In genomic region chr16:5071681-5072333, GRCh38 we compare ENCODE assay signal across 8 cellular contexts. TPM values are rescaled to one million over a fixed set of nuclear protein-coding genes. Genes with fewer than 3 reads are reported as not detected.
DNase-seq lines count a peak whose midpoint lies in the region; TF ChIP-seq lines count a peak whose summit lies in the region.

Gene ALG1 (plus strand): TSS chr16:5071843. CDS start chr16:5071850, 7 bp downstream.

- TF ChIP-seq RAD21 in SK-N-SH (IDR thresholded peaks at IDR 0.05; ENCODE audit: low read length) = no peak

- CTCF ChIA-PET in SK-N-SH (lab: Yijun Ruan, JAX) = interaction anchor here (1.1 to 1.2 kb wide), 4 partner anchors 8 to 16 kb away, joined by 3 to 8 read pairs (median 4); no protein-coding TSS in a partner anchor

- peak within 1 kb of the TSS; percentile 88 for H2AFZ ChIP-seq in MM.1S (ENCODE audit: low read length)
- H2AFZ ChIP-seq in SK-N-SH (ENCODE audit: low read depth) = peak within 1 kb of the TSS; percentile 96
- H2AFZ ChIP-seq in osteoblast (ENCODE audit: low read length) = peak within 1 kb of the TSS; percentile 91

- peak; percentile 15 for TF ChIP-seq POLR2A in testis (IDR thresholded peaks at IDR 0.05)

- POLR2A ChIA-PET in SK-N-SH (lab: Yijun Ruan, JAX) = interaction anchor here (0.9 kb wide), 1 partner anchor 17 kb away, joined by 3 read pairs; no protein-coding TSS in a partner anchor

- TF ChIP-seq EP300 in SK-N-SH (IDR thresholded peaks at IDR 0.05; ENCODE audit: borderline replicate concordance in 1 of 2, low read depth in 1 of 2, low read length in 1 of 2) = no peak

- H3K4me3 ChIP-seq in MM.1S (ENCODE audit: low read length) (peak within 1 kb of the TSS; percentile 91), SK-N-SH (ENCODE audit: low read depth in 2 of 2, low read length in 1 of 2) (peak within 1 kb of the TSS; percentile 79 to 82), osteoblast (ENCODE audit: insufficient read depth, low read length) (peak within 1 kb of the TSS; percentile 89), testis (peak within 1 kb of the TSS; percentile 62 to 85)

- peaks cover 5% of the 10 kb centered on the region for H3F3A ChIP-seq in MM.1S (ENCODE audit: insufficient read depth, low read length)
- no peaks in the 10 kb centered on the region for H3F3A ChIP-seq in SK-N-SH (replicated peaks; ENCODE audit: insufficient read depth)

- DNase-seq in GM03348 (ENCODE audit: low spot score) (peak; percentile 98), HCEC 1CT (peak; percentile 82), MM.1S (peak; percentile 90), SK-N-SH (peak; percentile 98), glomerular endothelial cell (ENCODE audit: extremely low read depth, low read depth, low spot score) (no peak), osteoblast (ENCODE audit: insufficient read length, low spot score, missing footprints) (peak; percentile 97), testis (peak; percentile 92)
- DNase-seq in activated naive CD4-positive, alpha-beta T cell treated with anti-CD3 and anti-CD28 coated beads, Interleukin-2, amount 50 U/mL, for 16 hours = peak; percentile 90

- H3K27ac ChIP-seq in MM.1S (ENCODE audit: low read length) (peak within 1 kb of the TSS; percentile 68), SK-N-SH (ENCODE audit: low read depth in 2 of 2, low read length in 1 of 2) (peak within 1 kb of the TSS; percentile 62 to 74; a peak in 3 of 4 replicates), osteoblast (ENCODE audit: low read depth, low read length) (peak within 1 kb of the TSS; percentile 67), testis (peak within 1 kb of the TSS; percentile 64 to 85)

- H3K9me2 ChIP-seq in MM.1S (replicated peaks; ENCODE audit: insufficient read depth, low read length) = no peaks in the 10 kb centered on the region
- H3K9me2 ChIP-seq in SK-N-SH = no peaks in the 10 kb centered on the region

- no peaks in the 10 kb centered on the region for H4K20me1 ChIP-seq in MM.1S (ENCODE audit: insufficient read depth, low read length)
- H4K20me1 ChIP-seq in SK-N-SH (ENCODE audit: insufficient read depth) = no peaks in the 10 kb centered on the region
- H4K20me1 ChIP-seq in osteoblast (ENCODE audit: insufficient read depth, low read length) = no peaks in the 10 kb centered on the region

- 0% methylated on average over 13 of the region's 53 CpGs for WGBS in SK-N-SH (ENCODE audit: low lambda C conversion rate)
- WGBS in testis, 2 donors = 0% methylated on average over 16 to 45 of the region's 53 CpGs

- peaks cover 14% of the 10 kb centered on the region for H3K4me1 ChIP-seq in MM.1S (ENCODE audit: low read length)
- H3K4me1 ChIP-seq in SK-N-SH (ENCODE audit: control insufficient read depth in 1 of 2, insufficient read depth in 2 of 2, low read depth in 1 of 2, low read length in 1 of 2) = peaks cover 4 to 6% of the 10 kb centered on the region in 2 experiments; a peak in 1 of 4 replicates
- peaks cover 18% of the 10 kb centered on the region for H3K4me1 ChIP-seq in osteoblast (ENCODE audit: insufficient read depth, low read length)
- H3K4me1 ChIP-seq in testis = peaks cover 11% of the 10 kb centered on the region

- peak within 1 kb of the TSS; percentile 73 for H3K4me2 ChIP-seq in MM.1S (ENCODE audit: low read depth, low read length)
- peak within 1 kb of the TSS; percentile 80 for H3K4me2 ChIP-seq in SK-N-SH
- H3K4me2 ChIP-seq in osteoblast (ENCODE audit: insufficient read depth, low read length) = peak within 1 kb of the TSS; percentile 90

- H3K9ac ChIP-seq in MM.1S (ENCODE audit: low read length) (peak within 1 kb of the TSS; percentile 77), SK-N-SH (peak within 1 kb of the TSS; percentile 73)

- no peaks in the 10 kb centered on the region for H3K9me3 ChIP-seq in MM.1S (replicated peaks; ENCODE audit: insufficient read depth, low read length)
- no peaks in the 10 kb centered on the region for H3K9me3 ChIP-seq in SK-N-SH
- no peaks in the 10 kb centered on the region for H3K9me3 ChIP-seq in osteoblast (ENCODE audit: low read depth, low read length)
- H3K9me3 ChIP-seq in testis = no peaks in the 10 kb centered on the region

- peaks cover 9% of the 10 kb centered on the region; the same call in 1 of the 2 replicates for H3K27me3 ChIP-seq in MM.1S (replicated peaks; ENCODE audit: insufficient read depth, low read length)
- H3K27me3 ChIP-seq in SK-N-SH (ENCODE audit: insufficient read depth) = no peaks in the 10 kb centered on the region; the same call in 1 of the 2 replicates
- H3K27me3 ChIP-seq in osteoblast (ENCODE audit: insufficient read depth, low read length) = peaks cover 6% of the 10 kb centered on the region
- no peaks in the 10 kb centered on the region for H3K27me3 ChIP-seq in testis

- H3K36me3 ChIP-seq in MM.1S (replicated peaks; ENCODE audit: insufficient read depth, low read length) (no peaks in the 10 kb centered on the region), SK-N-SH (replicated peaks in 1 of 2; ENCODE audit: control insufficient read depth in 1 of 2, insufficient read depth in 2 of 2, low read length in 1 of 2) (peaks cover 0 to 8% of the 10 kb centered on the region in 2 experiments), osteoblast (ENCODE audit: insufficient read depth, low read length) (peaks cover 16% of the 10 kb centered on the region), testis (ENCODE audit: low read depth, missing control alignments) (no peaks in the 10 kb centered on the region)

- intact Hi-C loops in testis (cut with DNase I; ENCODE audit: low total_unique reads) = no loop called here

- TF ChIP-seq CTCF in MM.1S (IDR thresholded peaks at IDR 0.05; ENCODE audit: low read length) (no peak), SK-N-SH (IDR thresholded peaks at IDR 0.05) (no peak), osteoblast (IDR thresholded peaks at IDR 0.05; ENCODE audit: extremely low read depth, low read depth, low read length) (no peak), testis (IDR thresholded peaks at IDR 0.05) (no peak)

- H3K79me2 ChIP-seq in MM.1S (ENCODE audit: low read length) (peaks cover 26% of the 10 kb centered on the region), SK-N-SH (ENCODE audit: insufficient read depth) (peaks cover 23% of the 10 kb centered on the region; the same call in 1 of the 2 replicates), osteoblast (ENCODE audit: insufficient read depth, low read length) (peaks cover 36% of the 10 kb centered on the region)

TF ChIP-seq in SK-N-SH, 30 proteins besides CTCF, POLR2A, EP300 and RAD21 (continues in another document):
- TF ChIP-seq POLR2AphosphoS5 (IDR thresholded peaks at IDR 0.05; ENCODE audit: low read depth, low read length) = peak; percentile 94
- peak; percentile 29 for TF ChIP-seq MXI1 (IDR thresholded peaks at IDR 0.05; ENCODE audit: low read depth, low read length)
- no peak for TF ChIP-seq TCF12 (IDR thresholded peaks at IDR 0.05)
- TF ChIP-seq USF2 (IDR thresholded peaks at IDR 0.05; ENCODE audit: borderline replicate concordance, low read depth, low read length) = peak; percentile 82
- peak; percentile 64; the same call in 1 of the 2 replicates for TF ChIP-seq SIN3A (IDR thresholded peaks at IDR 0.05; ENCODE audit: borderline replicate concordance, low read depth, low read length)
- no peak for TF ChIP-seq EZH2phosphoT487 (IDR thresholded peaks at IDR 0.05; ENCODE audit: borderline replicate concordance, low read depth)
- peak; percentile 95 for TF ChIP-seq TAF1 (IDR thresholded peaks at IDR 0.05; ENCODE audit: borderline replicate concordance, low read depth, low read length)
- TF ChIP-seq YY1 (IDR thresholded peaks at IDR 0.05; ENCODE audit: low read depth) = peak; percentile 98
- no peak for TF ChIP-seq RCOR1 (IDR thresholded peaks at IDR 0.05; ENCODE audit: low read length)
- TF ChIP-seq NRF1 (IDR thresholded peaks at IDR 0.05; ENCODE audit: low read depth, low read length) = peak; percentile 71
- TF ChIP-seq REST (IDR thresholded peaks at IDR 0.05; ENCODE audit: low read depth, low read length) = peak; percentile 47; the same call in 1 of the 2 replicates
- peak; percentile 52 for TF ChIP-seq CHD2 (IDR thresholded peaks at IDR 0.05; ENCODE audit: low read length, partially characterized antibody)

RNA-seq across cellular contexts. Expression of gene ALG1, which starts in this region (rescaled TPM):
- 27.0 and 32.2 TPM in 2 replicates for polyA plus RNA-seq in SK-N-SH (2012; rRNA removed)
- polyA plus RNA-seq in SK-N-SH (2012; cell fraction: cytosol; rRNA removed) = 17.3 and 21.9 TPM in 2 replicates
- 24.4 and 24.7 TPM in 2 replicates for polyA plus RNA-seq in SK-N-SH (2012; cell fraction: nucleus; rRNA removed)
- total RNA-seq in glomerular endothelial cell = 26.4 and 27.7 TPM in 2 replicates
- total RNA-seq in osteoblast = 43.3 and 43.4 TPM in 2 replicates
- total RNA-seq in testis = 10 to 100 TPM; 34.3 to 35.9 TPM
- 54.3 TPM for polyA plus RNA-seq in testis (ENCODE audit: insufficient read depth, low read depth, low replicate concordance)
